Comparison of ENCODE assay signal across 8 cellular contexts in the genomic region with DNA sequence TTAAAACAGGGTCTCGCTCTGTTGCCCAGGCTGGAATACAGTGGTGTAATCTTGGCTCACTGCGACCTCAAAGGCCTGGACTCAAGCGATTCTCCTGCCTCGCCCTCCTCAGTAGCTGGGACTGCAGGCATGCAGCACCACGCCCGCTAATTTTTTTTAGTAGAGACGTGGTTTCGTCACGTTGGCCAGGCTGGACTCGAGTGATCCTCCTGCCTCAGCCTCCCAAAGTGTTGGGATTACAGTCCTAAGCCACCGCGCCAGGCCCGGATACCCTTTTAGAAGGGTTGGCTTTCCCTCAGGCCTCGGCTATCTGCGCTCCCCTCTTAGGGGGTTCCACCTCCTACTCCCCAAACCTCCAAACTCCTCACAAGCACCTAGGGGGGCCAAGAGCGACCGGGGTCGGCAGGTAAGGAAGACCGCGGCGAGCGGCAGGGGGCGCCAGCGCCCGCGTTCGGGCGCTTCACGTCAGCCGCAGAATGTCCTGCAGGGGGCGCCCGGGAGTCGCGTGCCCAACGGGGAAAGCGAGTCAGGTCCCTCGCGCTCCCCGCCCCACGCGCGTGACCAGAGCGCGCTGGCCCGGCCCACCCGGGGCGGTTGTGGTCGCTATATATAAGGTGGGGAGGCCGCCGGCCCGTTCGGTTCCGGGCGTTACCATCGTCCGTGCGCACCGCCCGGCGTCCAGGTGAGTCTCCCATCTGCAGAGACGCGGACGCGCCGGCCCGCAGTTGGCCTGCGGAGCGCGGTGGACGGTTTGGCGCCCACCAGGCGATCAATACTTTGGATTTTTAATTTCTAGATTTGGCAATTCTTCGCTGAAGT. TPM values are rescaled to one million over a fixed set of nuclear protein-coding genes. Genes with fewer than 3 reads are reported as not detected.
DNase-seq lines count a peak whose midpoint lies in the region; ATAC-seq and TF ChIP-seq lines count a peak whose summit lies in the region.

No MANE protein-coding gene starts in this region.

- no peaks in the 10 kb centered on the region for H3K36me3 Mint-ChIP-seq in endodermal cell (ENCODE audit: low read depth)
- H3K36me3 Mint-ChIP-seq in mesothelial cell of epicardium: no peaks in the 10 kb centered on the region

- ATAC-seq in GM21786 (IDR thresholded peaks at IDR 0.05; ENCODE audit: unreplicated experiment): peak; percentile 70

- peaks cover 70% of the 10 kb centered on the region for H3K27me3 Mint-ChIP-seq in endodermal cell (ENCODE audit: insufficient read depth)
- H3K27me3 Mint-ChIP-seq in mesothelial cell of epicardium (ENCODE audit: low read depth): peaks cover 42% of the 10 kb centered on the region

- H3K4me1 Mint-ChIP-seq in endodermal cell: peaks cover 1% of the 10 kb centered on the region
- peaks cover 2% of the 10 kb centered on the region for H3K4me1 Mint-ChIP-seq in mesothelial cell of epicardium

- no peaks in the 10 kb centered on the region for H3K36me3 ChIP-seq in endodermal cell (ENCODE audit: control insufficient read depth, insufficient read depth, low read length)

- peak overlapping the region; percentile 30 for H3K4me3 Mint-ChIP-seq in endodermal cell
- peak overlapping the region; percentile 50 for H3K4me3 Mint-ChIP-seq in mesothelial cell of epicardium

- H3K9ac ChIP-seq in endodermal cell (ENCODE audit: extremely low read depth, low read length, poor library complexity, severe bottlenecking): no peak overlapping the region

- H3K9me3 ChIP-seq in endodermal cell (ENCODE audit: control insufficient read depth, low read length): no peaks in the 10 kb centered on the region

- TF ChIP-seq CTCF in endodermal cell (conservative IDR thresholded peaks at IDR 0.05) (peak; percentile 100), mesothelial cell of epicardium (IDR thresholded peaks at IDR 0.05; ENCODE audit: unreplicated experiment) (peak; percentile 99)

- WGBS in endodermal cell (ENCODE audit: insufficient coverage in 1 of 2, insufficient read length in 1 of 2), 2 experiments: 13 to 40% methylated on average over 19 to 73 of the region's 73 CpGs

- H3K27ac Mint-ChIP-seq in endodermal cell (no peak overlapping the region), mesothelial cell of epicardium (no peak overlapping the region)

- H3K27ac ChIP-seq in endodermal cell (ENCODE audit: low read depth, low read length): no peak overlapping the region

- H3K4me1 ChIP-seq in endodermal cell (ENCODE audit: control insufficient read depth, insufficient read depth, low read length): no peaks in the 10 kb centered on the region

- peaks cover 70% of the 10 kb centered on the region for H3K27me3 ChIP-seq in endodermal cell (ENCODE audit: control insufficient read depth, insufficient read depth, low read length, poor library complexity, severe bottlenecking)

- H3K9me3 Mint-ChIP-seq in endodermal cell (no peaks in the 10 kb centered on the region), mesothelial cell of epicardium (no peaks in the 10 kb centered on the region)

- DNase-seq in D341Med (ENCODE audit: low spot score) (peak; percentile 93), NCI-H2171 (lab: John Stamatoyannopoulos, UW) (peak; percentile 17), endodermal cell (peak; percentile 93), mesothelial cell of epicardium (ENCODE audit: low spot score in 2 of 2, unreplicated experiment in 2 of 2) (peak; percentile 79 to 91), NCI-H187 (lab: John Stamatoyannopoulos, UW) (no peak)
- DNase-seq in activated CD8-positive, alpha-beta memory T cell treated with anti-CD3 and anti-CD28 coated beads for 4 hours (ENCODE audit: low read depth in 2 of 2): peak; percentile 68 to 73
- peak; percentile 76 to 80 for DNase-seq in stimulated activated CD8-positive, alpha-beta memory T cell treated with anti-CD3 and anti-CD28 coated beads, Interleukin-4, amount 100 ng/mL, for 1 hour (ENCODE audit: low read depth in 2 of 2, low spot score in 1 of 2)

- peak overlapping the region; percentile 71 for H3K4me3 ChIP-seq in endodermal cell (ENCODE audit: low read length)

RNA-seq across cellular contexts. Expression of gene GATM, which starts 51.8 kb away (rescaled TPM):
- total RNA-seq in endodermal cell (10 to 100 TPM; 35.2 to 83.4 TPM), mesothelial cell of epicardium (7.0 to 9.2 TPM (median 7.3 TPM) in 3 replicates)
- 33.7 TPM for polyA plus RNA-seq in endodermal cell (2013, experiment 1 of 2)
- 43.5 TPM for polyA plus RNA-seq in endodermal cell (2013, experiment 2 of 2)

Comparison
In these comparisons a context has a peak if more than half of its experiments do, and no peak if none do; other contexts are left out.
1. DNase-seq: peak in D341Med (single experiment), NCI-H2171 (single experiment), activated CD8-positive, alpha-beta memory T cell treated with anti-CD3 and anti-CD28 coated beads for 4 hours (2 of 2), endodermal cell (single experiment), mesothelial cell of epicardium (2 of 2) and stimulated activated CD8-positive, alpha-beta memory T cell treated with anti-CD3 and anti-CD28 coated beads, Interleukin-4, amount 100 ng/mL, for 1 hour (2 of 2); none in NCI-H187 (0 of 2).